ENCODE assay signal across 9 cellular contexts in the genomic region with DNA sequence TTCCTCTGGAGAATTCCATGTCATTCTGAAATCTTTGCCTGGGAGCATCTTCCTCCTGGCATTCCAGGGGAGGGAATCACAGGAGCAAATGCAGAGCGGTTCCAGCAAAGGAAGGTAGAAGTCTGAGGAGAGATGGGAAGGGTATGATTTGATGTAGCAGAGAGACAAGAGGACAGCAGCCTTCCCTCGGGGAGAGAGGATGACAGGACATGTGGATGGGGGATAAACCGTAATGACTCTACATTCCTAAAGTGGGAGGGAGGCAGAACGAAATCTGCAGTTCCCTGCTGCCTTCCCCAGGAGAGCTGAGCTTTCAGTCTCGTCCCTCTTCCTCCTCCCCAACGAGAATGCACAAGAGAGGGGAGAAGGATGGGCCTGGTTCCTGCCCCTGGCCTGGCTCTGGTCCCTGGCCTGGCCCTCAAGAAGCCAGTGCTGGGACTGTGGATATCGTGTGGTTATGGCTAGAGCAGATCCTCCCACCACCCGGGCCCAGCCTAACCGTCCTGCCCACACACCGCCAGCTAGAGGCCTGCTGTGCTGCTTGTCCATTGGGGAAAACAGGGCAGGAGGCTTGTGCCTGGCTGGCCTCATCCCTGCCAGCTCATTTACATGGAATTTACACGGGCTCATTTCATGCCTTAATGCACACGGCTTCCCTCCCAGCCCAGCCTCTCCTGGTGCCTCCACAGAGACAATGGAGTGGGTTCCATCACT. TPM values are rescaled to one million over a fixed set of nuclear protein-coding genes. Genes with fewer than 3 reads are reported as not detected.
DNase-seq lines count a peak whose midpoint lies in the region; ATAC-seq and TF ChIP-seq lines count a peak whose summit lies in the region.
"Had no signal": no experiment of that assay in that cellular context is flagged by ENCODE, and none has a peak within 500 bp of the region (broad histone marks: within the 10 kb centered on the region; RNA-seq: fewer than 3 reads in every experiment).

No MANE protein-coding gene starts in this region.

- TF ChIP-seq CTCF in AG10803 (conservative IDR thresholded peaks at IDR 0.05; ENCODE audit: low read length) = peak; percentile 19
- no peak for TF ChIP-seq CTCF in Peyer's patch (IDR thresholded peaks at IDR 0.05)
- no peak for TF ChIP-seq CTCF in colonic mucosa (IDR thresholded peaks at IDR 0.05)

- H3K36me3 Mint-ChIP-seq in memory B cell = peaks cover 10% of the 10 kb centered on the region

- no peaks in the 10 kb centered on the region for H3K9me3 Mint-ChIP-seq in memory B cell

- H3K4me1 Mint-ChIP-seq in memory B cell = peaks cover 50% of the 10 kb centered on the region

- no peak overlapping the region for H3K4me3 Mint-ChIP-seq in memory B cell

- no peaks in the 10 kb centered on the region for H3K27me3 Mint-ChIP-seq in memory B cell

- no peaks in the 10 kb centered on the region for H3K36me3 ChIP-seq in Peyer's patch
- no peaks in the 10 kb centered on the region for H3K36me3 ChIP-seq in colonic mucosa
- H3K36me3 ChIP-seq: lower lobe of right lung had no signal

- no peak for TF ChIP-seq POLR2A in Peyer's patch (IDR thresholded peaks at IDR 0.05)

- no peaks in the 10 kb centered on the region for H3K9me3 ChIP-seq in Peyer's patch
- H3K9me3 ChIP-seq in colonic mucosa = no peaks in the 10 kb centered on the region
- H3K9me3 ChIP-seq: lower lobe of right lung had no signal

- no peak for ATAC-seq in memory B cell (ENCODE audit: low read depth)

- H3K4me3 ChIP-seq in AG10803 (ENCODE audit: low read length) (peak overlapping the region; percentile 35), Peyer's patch (no peak overlapping the region), colonic mucosa (no peak overlapping the region)
- H3K4me3 ChIP-seq: lower lobe of right lung had no signal

- intact Hi-C loops in colonic mucosa (cut with DNase I) = no loop called here

- H3K4me1 ChIP-seq in Peyer's patch = peaks cover 0 to 26% (median 14%) of the 10 kb centered on the region in 4 donors
- H3K4me1 ChIP-seq in colonic mucosa = no peaks in the 10 kb centered on the region

- peak overlapping the region; percentile 45 for H3K27ac Mint-ChIP-seq in memory B cell

- H3K27me3 ChIP-seq in Peyer's patch = no peaks in the 10 kb centered on the region
- no peaks in the 10 kb centered on the region for H3K27me3 ChIP-seq in colonic mucosa

- peak; percentile 95 for DNase-seq in AG10803 (ENCODE audit: low read depth)
- peak; percentile 89 for DNase-seq in HK-2 (ENCODE audit: unreplicated experiment)
- peak in 36 of 58 donors; percentile 8 to 70 (median 30) for DNase-seq in anterior cingulate cortex (lab: John Stamatoyannopoulos, UW)
- DNase-seq in memory B cell (ENCODE audit: low spot score in 2 of 2) = no peak
- no peak for DNase-seq in central memory CD4-positive, alpha-beta T cell
- DNase-seq in Peyer's patch = no peak
- DNase-seq in NCI-H1417 treated with DMSO at 0.1 percent for 48 hours (lab: John Stamatoyannopoulos, UW) = no peak
- no peak for DNase-seq in colonic mucosa
- DNase-seq: lower lobe of right lung had no signal

- H3K9ac ChIP-seq in colonic mucosa (ENCODE audit: low read depth in 2 of 2, low read length in 2 of 2) = no peak overlapping the region

- H3K27ac ChIP-seq in Peyer's patch (peak overlapping the region in 1 of 4 donors; percentile 17), colonic mucosa (no peak overlapping the region)
- H3K27ac ChIP-seq: lower lobe of right lung had no signal

RNA-seq across cellular contexts. Expression of a gene that starts 26.6 kb away (rescaled TPM):
- total RNA-seq in Peyer's patch = 10 to 100 TPM in 1 of 4 donors, 1 to 10 TPM in 3; 1.5 to 42.9 (median 1.6) TPM
- 1 to 10 TPM; 1.8 to 2.0 TPM for total RNA-seq in colonic mucosa

RNA-seq across cellular contexts. Expression of a gene that starts 39.7 kb away (rescaled TPM):
- total RNA-seq in Peyer's patch = 1 to 10 TPM in 3 of 4 donors, under 1 TPM in 1; 0.88 to 6.6 (median 3.3) TPM
- 1 to 10 TPM in 1 of 2 donors, not detected in 1; 1.3 TPM for total RNA-seq in colonic mucosa

RNA-seq across cellular contexts. Expression of a gene that starts 53.8 kb away (rescaled TPM):
- 10 to 100 TPM; 22.3 to 39.6 (median 32.6) TPM for total RNA-seq in Peyer's patch
- total RNA-seq in colonic mucosa = 10 to 100 TPM; 32.2 to 43.8 TPM

Comparison
In these comparisons a context has a peak if more than half of its experiments do, and no peak if none do; other contexts are left out.
1. DNase-seq: peak in AG10803 (single experiment), HK-2 (single experiment) and anterior cingulate cortex (36 of 58); none in memory B cell (0 of 2), central memory CD4-positive, alpha-beta T cell (single experiment), Peyer's patch (0 of 3), NCI-H1417 treated with DMSO at 0.1 percent for 48 hours (single experiment) and colonic mucosa (single experiment).